ENCODE assay signal across 13 cellular contexts in the genomic region with DNA sequence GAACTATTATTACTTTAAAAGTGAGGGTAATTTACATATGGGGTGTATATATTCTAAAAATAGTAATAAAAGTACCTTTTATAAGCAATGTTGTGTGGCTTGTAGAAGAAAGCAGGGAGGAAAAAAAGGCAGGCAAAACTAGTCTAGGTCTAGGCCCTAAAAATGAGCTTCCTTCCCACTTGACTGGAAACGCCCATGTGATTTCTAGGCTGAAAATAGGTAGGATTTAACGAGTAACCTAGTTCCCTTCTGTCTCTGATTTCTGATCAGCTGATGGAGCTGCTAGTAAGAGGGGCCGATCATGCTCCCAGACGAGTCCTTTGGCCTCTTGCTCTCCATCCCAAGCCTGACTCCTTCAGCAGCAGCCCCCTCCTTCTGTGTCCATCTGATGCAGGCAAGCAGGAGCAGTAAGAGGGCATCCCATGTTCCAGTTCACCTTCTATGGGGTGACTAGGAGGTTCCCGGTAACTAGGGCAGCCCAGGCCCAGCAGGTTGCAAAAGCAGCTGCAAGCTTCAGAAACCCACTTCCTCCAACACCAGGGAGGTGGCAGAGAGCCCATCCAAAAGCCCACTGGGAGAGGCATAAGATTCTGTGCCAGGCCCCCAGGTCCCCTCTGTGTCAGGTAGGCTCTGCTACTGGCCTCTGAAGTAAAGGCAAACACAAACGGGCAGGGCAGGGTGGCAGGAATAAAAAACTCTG. TPM values are rescaled to one million over a fixed set of nuclear protein-coding genes. Genes with fewer than 3 reads are reported as not detected.
DNase-seq lines count a peak whose midpoint lies in the region; ATAC-seq and TF ChIP-seq lines count a peak whose summit lies in the region.
"Had no signal": no experiment of that assay in that cellular context is flagged by ENCODE, and none has a peak within 500 bp of the region (broad histone marks: within the 10 kb centered on the region; RNA-seq: fewer than 3 reads in every experiment).

No MANE protein-coding gene starts in this region.

- H3K9me3 Mint-ChIP-seq in activated CD4-positive, alpha-beta T cell treated with anti-CD3 and anti-CD28 coated beads, Interleukin-2, amount 10 ng/mL, durations not matched to agents 24 days and 14 days, result no peaks in the 10 kb centered on the region
- no peaks in the 10 kb centered on the region for H3K9me3 Mint-ChIP-seq in stimulated activated memory B cell treated with anti-CD40 and anti-IgM and Interleukin-4, amounts not matched to agents 10 μg/mL and 1 μg/mL and 100 μg/mL, for 72 hours

- H3K27ac Mint-ChIP-seq in activated CD4-positive, alpha-beta T cell treated with anti-CD3 and anti-CD28 coated beads, Interleukin-2, amount 10 ng/mL, durations not matched to agents 24 days and 14 days, result peak overlapping the region; percentile 86
- H3K27ac Mint-ChIP-seq in stimulated activated memory B cell treated with anti-CD40 and anti-IgM and Interleukin-4, amounts not matched to agents 10 μg/mL and 1 μg/mL and 100 μg/mL, for 72 hours, result peak overlapping the region; percentile 68

- H3K4me3 ChIP-seq in SJCRH30, result no peak overlapping the region
- peak overlapping the region; percentile 44 for H3K4me3 ChIP-seq in effector memory CD4-positive, alpha-beta T cell (ENCODE audit: insufficient read depth, low read depth, low read length, poor library complexity, severe bottlenecking)
- no peak overlapping the region for H3K4me3 ChIP-seq in prostate gland
- H3K4me3 ChIP-seq in vagina, result no peak overlapping the region
- H3K4me3 ChIP-seq: hepatocyte, tibial artery had no signal

- TF ChIP-seq POLR2A in prostate gland (IDR thresholded peaks at IDR 0.05) (no peak), vagina (IDR thresholded peaks at IDR 0.05) (no peak)

- ATAC-seq in stimulated activated memory B cell treated with anti-CD40 and anti-IgM and Interleukin-4, amounts not matched to agents 10 μg/mL and 1 μg/mL and 100 μg/mL, for 72 hours, result no peak
- ATAC-seq: HCT116 had no signal

- no peaks in the 10 kb centered on the region for H3K27me3 Mint-ChIP-seq in activated CD4-positive, alpha-beta T cell treated with anti-CD3 and anti-CD28 coated beads, Interleukin-2, amount 10 ng/mL, durations not matched to agents 24 days and 14 days
- H3K27me3 Mint-ChIP-seq in stimulated activated memory B cell treated with anti-CD40 and anti-IgM and Interleukin-4, amounts not matched to agents 10 μg/mL and 1 μg/mL and 100 μg/mL, for 72 hours, result no peaks in the 10 kb centered on the region

- peaks cover 87% of the 10 kb centered on the region for H3K36me3 Mint-ChIP-seq in activated CD4-positive, alpha-beta T cell treated with anti-CD3 and anti-CD28 coated beads, Interleukin-2, amount 10 ng/mL, durations not matched to agents 24 days and 14 days (ENCODE audit: low read depth)
- H3K36me3 Mint-ChIP-seq in stimulated activated memory B cell treated with anti-CD40 and anti-IgM and Interleukin-4, amounts not matched to agents 10 μg/mL and 1 μg/mL and 100 μg/mL, for 72 hours, result peaks cover 64% of the 10 kb centered on the region

- H3K27me3 ChIP-seq in SJCRH30 (no peaks in the 10 kb centered on the region), prostate gland (replicated peaks; ENCODE audit: insufficient read depth) (no peaks in the 10 kb centered on the region), vagina (no peaks in the 10 kb centered on the region)
- no peaks in the 10 kb centered on the region for H3K27me3 ChIP-seq in effector memory CD4-positive, alpha-beta T cell (replicated peaks; ENCODE audit: control insufficient read depth, insufficient read depth, low read length, poor library complexity, severe bottlenecking)
- H3K27me3 ChIP-seq: hepatocyte, tibial artery had no signal

- H3K27ac ChIP-seq in SJCRH30, result peak overlapping the region; percentile 47
- H3K27ac ChIP-seq in effector memory CD4-positive, alpha-beta T cell (ENCODE audit: insufficient read depth, low read length, poor library complexity, severe bottlenecking), result peak overlapping the region; percentile 13
- H3K27ac ChIP-seq in prostate gland, result no peak overlapping the region
- H3K27ac ChIP-seq in vagina, result no peak overlapping the region
- H3K27ac ChIP-seq: epithelial cell of prostate, hepatocyte, tibial artery had no signal

- peak overlapping the region; percentile 80 for H3K4me3 Mint-ChIP-seq in activated CD4-positive, alpha-beta T cell treated with anti-CD3 and anti-CD28 coated beads, Interleukin-2, amount 10 ng/mL, durations not matched to agents 24 days and 14 days
- H3K4me3 Mint-ChIP-seq in stimulated activated memory B cell treated with anti-CD40 and anti-IgM and Interleukin-4, amounts not matched to agents 10 μg/mL and 1 μg/mL and 100 μg/mL, for 72 hours, result no peak overlapping the region

- WGBS in prostate gland, result 75% methylated on average over 6 of the region's 6 CpGs

- H3K4me1 ChIP-seq in SJCRH30 (peaks cover 26% of the 10 kb centered on the region), prostate gland (replicated peaks) (no peaks in the 10 kb centered on the region), vagina (peaks cover 10% of the 10 kb centered on the region)
- H3K4me1 ChIP-seq in effector memory CD4-positive, alpha-beta T cell (ENCODE audit: control insufficient read depth, insufficient read depth, low read length, poor library complexity, severe bottlenecking), result peaks cover 36% of the 10 kb centered on the region
- H3K4me1 ChIP-seq: tibial artery had no signal

- intact Hi-C loops in activated CD4-positive, alpha-beta T cell treated with anti-CD3 and anti-CD28 coated beads, Interleukin-2, amount 10 ng/mL, durations not matched to agents 24 days and 14 days (cut with micrococcal nuclease), result no loop called here
- intact Hi-C loops in prostate gland (cut with DNase I), result no loop called here
- intact Hi-C loops in vagina (cut with DNase I), result no loop called here

- DNase-seq in activated CD4-positive, alpha-beta T cell treated with anti-CD3 and anti-CD28 coated beads, Interleukin-2, amount 10 ng/mL, durations not matched to agents 24 days and 14 days, result no peak
- no peak for DNase-seq in activated CD4-positive, alpha-beta T cell treated with anti-CD3 and anti-CD28 coated beads, Interleukin-2, amount 50 U/mL, for 1 hour
- DNase-seq in SJCRH30 (peak; percentile 44 to 56), prostate gland (ENCODE audit: low spot score) (no peak), 8988T (no peak), vagina (ENCODE audit: extremely low spot score in 2 of 2) (no peak)
- no peak for DNase-seq in effector memory CD4-positive, alpha-beta T cell
- DNase-seq: NCI-H187 had no signal

- TF ChIP-seq CTCF in prostate gland (IDR thresholded peaks at IDR 0.05), result no peak
- no peak for TF ChIP-seq CTCF in vagina (IDR thresholded peaks at IDR 0.05)

- H3K36me3 ChIP-seq in SJCRH30, result peaks cover 49% of the 10 kb centered on the region
- peaks cover 17% of the 10 kb centered on the region for H3K36me3 ChIP-seq in effector memory CD4-positive, alpha-beta T cell (ENCODE audit: control insufficient read depth, insufficient read depth, low read length)
- peaks cover 16 to 19% of the 10 kb centered on the region in 2 donors for H3K36me3 ChIP-seq in prostate gland
- peaks cover 0 to 74% of the 10 kb centered on the region in 2 donors for H3K36me3 ChIP-seq in vagina

- peaks cover 68% of the 10 kb centered on the region for H3K4me1 Mint-ChIP-seq in activated CD4-positive, alpha-beta T cell treated with anti-CD3 and anti-CD28 coated beads, Interleukin-2, amount 10 ng/mL, durations not matched to agents 24 days and 14 days
- H3K4me1 Mint-ChIP-seq in stimulated activated memory B cell treated with anti-CD40 and anti-IgM and Interleukin-4, amounts not matched to agents 10 μg/mL and 1 μg/mL and 100 μg/mL, for 72 hours, result peaks cover 63% of the 10 kb centered on the region

- H3K9me3 ChIP-seq in SJCRH30 (replicated peaks) (no peaks in the 10 kb centered on the region), prostate gland (no peaks in the 10 kb centered on the region), vagina (no peaks in the 10 kb centered on the region)
- H3K9me3 ChIP-seq in effector memory CD4-positive, alpha-beta T cell (ENCODE audit: control insufficient read depth, low read length), result no peaks in the 10 kb centered on the region
- H3K9me3 ChIP-seq: tibial artery had no signal

RNA-seq across cellular contexts. Expression of gene TBC1D20, which starts 24.4 kb away (rescaled TPM):
- total RNA-seq in activated CD4-positive, alpha-beta T cell treated with anti-CD3 and anti-CD28 coated beads, Interleukin-2, amount 10 ng/mL, durations not matched to agents 24 days and 14 days, result 34.3 and 35.4 TPM in 2 replicates
- 31.8 and 33.0 TPM in 2 replicates for total RNA-seq in SJCRH30 (2014; rRNA removed; shearing (Covaris generic))
- total RNA-seq in prostate gland (10 to 100 TPM; 38.0 to 53.1 TPM), vagina (30.9 TPM)

RNA-seq across cellular contexts. Expression of gene RBCK1, which starts 29.8 kb away (rescaled TPM):
- 128 and 135 TPM in 2 replicates for total RNA-seq in activated CD4-positive, alpha-beta T cell treated with anti-CD3 and anti-CD28 coated beads, Interleukin-2, amount 10 ng/mL, durations not matched to agents 24 days and 14 days
- total RNA-seq in SJCRH30 (2014; rRNA removed; shearing (Covaris generic)), result 26.1 and 28.5 TPM in 2 replicates
- total RNA-seq in prostate gland, result 100 to 1,000 TPM; 108 to 158 TPM
- total RNA-seq in vagina, result 67.0 TPM

RNA-seq across cellular contexts. Expression of gene TRIB3, which starts 57.4 kb away (rescaled TPM):
- total RNA-seq in activated CD4-positive, alpha-beta T cell treated with anti-CD3 and anti-CD28 coated beads, Interleukin-2, amount 10 ng/mL, durations not matched to agents 24 days and 14 days, result 39.3 and 41.1 TPM in 2 replicates
- 11.3 and 12.4 TPM in 2 replicates for total RNA-seq in SJCRH30 (2014; rRNA removed; shearing (Covaris generic))
- total RNA-seq in prostate gland (10 to 100 TPM; 11.8 to 22.7 TPM), vagina (15.7 TPM)

Comparison
In these comparisons a context has a peak if more than half of its experiments do, and no peak if none do; other contexts are left out.
1. DNase-seq: peak in SJCRH30 (2 of 2); none in activated CD4-positive, alpha-beta T cell treated with anti-CD3 and anti-CD28 coated beads, Interleukin-2, amount 10 ng/mL, durations not matched to agents 24 days and 14 days (single experiment), activated CD4-positive, alpha-beta T cell treated with anti-CD3 and anti-CD28 coated beads, Interleukin-2, amount 50 U/mL, for 1 hour (single experiment), effector memory CD4-positive, alpha-beta T cell (0 of 3), prostate gland (single experiment), 8988T (single experiment) and vagina (0 of 2).
2. H3K27ac ChIP-seq: peak in SJCRH30 (single experiment) and effector memory CD4-positive, alpha-beta T cell (single experiment); none in prostate gland (0 of 2) and vagina (single experiment).